ENCODE assay signal across 39 cellular contexts in the genomic region with DNA sequence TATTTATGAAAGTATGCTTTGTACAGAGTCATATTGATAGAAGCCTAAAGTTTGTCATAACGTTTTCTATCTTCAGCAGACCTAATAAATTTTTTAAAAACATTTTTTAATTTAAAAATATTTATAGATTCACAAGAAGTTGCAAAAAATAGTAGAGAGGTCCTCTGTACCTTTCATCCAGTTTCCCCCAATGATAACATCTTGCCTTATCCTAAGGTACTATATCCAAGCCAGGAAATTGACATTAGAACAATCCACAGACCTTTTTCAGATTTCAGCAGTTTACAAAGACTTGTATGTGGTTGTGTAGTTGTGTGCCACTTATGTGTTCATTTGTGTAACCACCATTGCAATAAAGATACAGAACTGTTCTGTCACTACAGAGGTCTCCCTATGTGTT.
"Had no signal": no experiment of that assay in that cellular context is flagged by ENCODE, and none has a peak within 500 bp of the region (broad histone marks: within the 10 kb centered on the region; RNA-seq: fewer than 3 reads in every experiment).

No MANE protein-coding gene starts in this region.

- H3K36me3 ChIP-seq: adrenal gland, brain microvascular endothelial cell, cardiac muscle cell had no signal

- H3K4me1 Mint-ChIP-seq: activated naive CD4-positive, alpha-beta T cell treated with anti-CD3 and anti-CD28 coated beads, Interleukin-2, amount 10 ng/mL, durations not matched to agents 7 days and 5 days; activated naive CD4-positive, alpha-beta T cell treated with anti-CD3 and anti-CD28 coated beads, Interleukin-2, amount 50 U/mL, for 24 hours; activated naive CD8-positive, alpha-beta T cell treated with anti-CD3 and anti-CD28 coated beads for 36 hours; activated naive CD8-positive, alpha-beta T cell treated with anti-CD3 and anti-CD28 coated beads, Interleukin-2, amount 10 ng/mL, durations not matched to agents 7 days and 5 days; activated naive CD8-positive, alpha-beta T cell treated with anti-CD3 and anti-CD28 coated beads, Interleukin-2, amount 50 U/mL, for 24 hours; activated T-helper 17 cell treated with anti-CD3 and anti-CD28 coated beads, Interleukin-2, amount 50 U/mL, for 72 hours; brain; central memory CD8-positive, alpha-beta T cell had no signal

- H3K36me3 Mint-ChIP-seq: activated naive CD4-positive, alpha-beta T cell treated with anti-CD3 and anti-CD28 coated beads, Interleukin-2, amount 50 U/mL, for 72 hours had no signal

- H3K9me3 Mint-ChIP-seq: activated naive CD4-positive, alpha-beta T cell treated with anti-CD3 and anti-CD28 coated beads for 36 hours; activated naive CD4-positive, alpha-beta T cell treated with anti-CD3 and anti-CD28 coated beads, Interleukin-2, amount 10 ng/mL, durations not matched to agents 7 days and 5 days; activated naive CD4-positive, alpha-beta T cell treated with anti-CD3 and anti-CD28 coated beads, Interleukin-2, amount 50 U/mL, for 24 hours; activated naive CD4-positive, alpha-beta T cell treated with anti-CD3 and anti-CD28 coated beads, Interleukin-2, amount 50 U/mL, for 72 hours; activated naive CD8-positive, alpha-beta T cell treated with anti-CD3 and anti-CD28 coated beads for 36 hours; activated naive CD8-positive, alpha-beta T cell treated with anti-CD3 and anti-CD28 coated beads, Interleukin-2, amount 10 ng/mL, durations not matched to agents 7 days and 5 days; activated naive CD8-positive, alpha-beta T cell treated with anti-CD3 and anti-CD28 coated beads, Interleukin-2, amount 50 U/mL, for 24 hours; activated T-cell treated with anti-CD3 and anti-CD28 coated beads, Interleukin-2, amount 50 U/mL, for 24 hours; activated T-cell treated with anti-CD3 and anti-CD28 coated beads, Interleukin-2, amount 50 U/mL, for 4 hours; activated T-cell treated with anti-CD3 and anti-CD28 coated beads, Interleukin-2, amount 50 U/mL, for 72 hours; activated T-helper 1 cell treated with anti-CD3 and anti-CD28 coated beads, Interleukin-12 subunit alpha, Interleukin-12 subunit beta, Interleukin-2, Interleukin-4 antibody, amounts not matched to agents 30 ng/mL and 10 ng/mL and 1 ng/mL, durations not matched to agents 14 hours and 24 hours and 36 hours; activated T-helper 17 cell treated with anti-CD3 and anti-CD28 coated beads, Interleukin-2, amount 50 U/mL, for 72 hours; activated T-helper 2 cell treated with anti-CD3 and anti-CD28 coated beads, Interferon-gamma antibody, Interleukin-2, Interleukin-4, amounts not matched to agents 10 μg/mL and 5 μg/mL and 100 μg/mL, durations not matched to agents 14 hours and 24 hours and 36 hours; central memory CD8-positive, alpha-beta T cell had no signal

- DNase-seq: activated effector memory CD4-positive, alpha-beta T cell treated with anti-CD3 and anti-CD28 coated beads, Interleukin-2, amount 50 U/mL, for 16 hours; activated effector memory CD4-positive, alpha-beta T cell treated with Interleukin-2 at 50 U/mL for 16 hours; activated gamma-delta T cell; activated gamma-delta T cell treated with Interleukin-2 at 50 U/mL for 16 hours; activated naive CD4-positive, alpha-beta T cell; activated naive CD4-positive, alpha-beta T cell treated with anti-CD3 and anti-CD28 coated beads for 36 hours; activated naive CD4-positive, alpha-beta T cell treated with anti-CD3 and anti-CD28 coated beads, Interleukin-2, amount 10 ng/mL, durations not matched to agents 7 days and 5 days; activated naive CD4-positive, alpha-beta T cell treated with anti-CD3 and anti-CD28 coated beads, Interleukin-2, amount 50 U/mL, for 16 hours; activated naive CD4-positive, alpha-beta T cell treated with Interleukin-2 at 50 U/mL for 16 hours; activated naive CD8-positive, alpha-beta T cell treated with anti-CD3 and anti-CD28 coated beads for 36 hours; activated naive CD8-positive, alpha-beta T cell treated with anti-CD3 and anti-CD28 coated beads, Interleukin-2, amount 10 ng/mL, durations not matched to agents 7 days and 5 days; activated naive CD8-positive, alpha-beta T cell treated with anti-CD3 and anti-CD28 coated beads, Interleukin-2, amount 50 U/mL, for 24 hours; activated T-cell treated with anti-CD3 and anti-CD28 coated beads, Interleukin-2, amount 50 U/mL, for 1 hour; activated T-cell treated with anti-CD3 and anti-CD28 coated beads, Interleukin-2, amount 50 U/mL, for 24 hours; activated T-cell treated with anti-CD3 and anti-CD28 coated beads, Interleukin-2, amount 50 U/mL, for 4 hours; activated T-cell treated with anti-CD3 and anti-CD28 coated beads, Interleukin-2, amount 50 U/mL, for 48 hours; activated T-cell treated with anti-CD3 and anti-CD28 coated beads, Interleukin-2, amount 50 U/mL, for 72 hours; adrenal gland; amniotic stem cell; amygdala; anterior cingulate cortex; aorta; body of pancreas; brain microvascular endothelial cell; caudate nucleus; central memory CD4-positive, alpha-beta T cell; cerebellar nuclear complex had no signal

- H3K4me3 Mint-ChIP-seq: activated naive CD4-positive, alpha-beta T cell treated with anti-CD3 and anti-CD28 coated beads for 36 hours; activated naive CD4-positive, alpha-beta T cell treated with anti-CD3 and anti-CD28 coated beads, Interleukin-2, amount 10 ng/mL, durations not matched to agents 7 days and 5 days; activated naive CD4-positive, alpha-beta T cell treated with anti-CD3 and anti-CD28 coated beads, Interleukin-2, amount 50 U/mL, for 24 hours; activated naive CD8-positive, alpha-beta T cell; activated naive CD8-positive, alpha-beta T cell treated with anti-CD3 and anti-CD28 coated beads for 36 hours; activated naive CD8-positive, alpha-beta T cell treated with anti-CD3 and anti-CD28 coated beads, Interleukin-2, amount 10 ng/mL, durations not matched to agents 7 days and 5 days; activated naive CD8-positive, alpha-beta T cell treated with anti-CD3 and anti-CD28 coated beads, Interleukin-2, amount 50 U/mL, for 24 hours; activated T-cell treated with anti-CD3 and anti-CD28 coated beads, Interleukin-2, amount 50 U/mL, for 24 hours; activated T-cell treated with anti-CD3 and anti-CD28 coated beads, Interleukin-2, amount 50 U/mL, for 4 hours; activated T-cell treated with anti-CD3 and anti-CD28 coated beads, Interleukin-2, amount 50 U/mL, for 72 hours; activated T-helper 1 cell treated with anti-CD3 and anti-CD28 coated beads, Interleukin-12 subunit alpha, Interleukin-12 subunit beta, Interleukin-2, Interleukin-4 antibody, amounts not matched to agents 30 ng/mL and 10 ng/mL and 1 ng/mL, durations not matched to agents 14 hours and 24 hours and 36 hours; activated T-helper 17 cell treated with anti-CD3 and anti-CD28 coated beads, Interleukin-2, amount 50 U/mL, for 72 hours; brain; central memory CD8-positive, alpha-beta T cell had no signal

- H3K27me3 Mint-ChIP-seq: activated naive CD4-positive, alpha-beta T cell treated with anti-CD3 and anti-CD28 coated beads, Interleukin-2, amount 10 ng/mL, durations not matched to agents 7 days and 5 days; activated naive CD4-positive, alpha-beta T cell treated with anti-CD3 and anti-CD28 coated beads, Interleukin-2, amount 50 U/mL, for 24 hours; activated naive CD8-positive, alpha-beta T cell; activated naive CD8-positive, alpha-beta T cell treated with anti-CD3 and anti-CD28 coated beads for 36 hours; activated naive CD8-positive, alpha-beta T cell treated with anti-CD3 and anti-CD28 coated beads, Interleukin-2, amount 10 ng/mL, durations not matched to agents 7 days and 5 days; activated naive CD8-positive, alpha-beta T cell treated with anti-CD3 and anti-CD28 coated beads, Interleukin-2, amount 50 U/mL, for 24 hours; activated T-cell treated with anti-CD3 and anti-CD28 coated beads, Interleukin-2, amount 50 U/mL, for 24 hours; activated T-helper 17 cell treated with anti-CD3 and anti-CD28 coated beads, Interleukin-2, amount 50 U/mL, for 72 hours; brain; central memory CD8-positive, alpha-beta T cell had no signal

- H3K27ac Mint-ChIP-seq: activated naive CD4-positive, alpha-beta T cell treated with anti-CD3 and anti-CD28 coated beads for 36 hours; activated naive CD4-positive, alpha-beta T cell treated with anti-CD3 and anti-CD28 coated beads, Interleukin-2, amount 10 ng/mL, durations not matched to agents 7 days and 5 days; activated naive CD4-positive, alpha-beta T cell treated with anti-CD3 and anti-CD28 coated beads, Interleukin-2, amount 50 U/mL, for 24 hours; activated naive CD4-positive, alpha-beta T cell treated with anti-CD3 and anti-CD28 coated beads, Interleukin-2, amount 50 U/mL, for 72 hours; activated naive CD8-positive, alpha-beta T cell; activated naive CD8-positive, alpha-beta T cell treated with anti-CD3 and anti-CD28 coated beads for 36 hours; activated naive CD8-positive, alpha-beta T cell treated with anti-CD3 and anti-CD28 coated beads, Interleukin-2, amount 10 ng/mL, durations not matched to agents 7 days and 5 days; activated naive CD8-positive, alpha-beta T cell treated with anti-CD3 and anti-CD28 coated beads, Interleukin-2, amount 50 U/mL, for 24 hours; activated T-cell treated with anti-CD3 and anti-CD28 coated beads, Interleukin-2, amount 50 U/mL, for 24 hours; activated T-cell treated with anti-CD3 and anti-CD28 coated beads, Interleukin-2, amount 50 U/mL, for 72 hours; activated T-helper 1 cell treated with anti-CD3 and anti-CD28 coated beads, Interleukin-12 subunit alpha, Interleukin-12 subunit beta, Interleukin-2, Interleukin-4 antibody, amounts not matched to agents 30 ng/mL and 10 ng/mL and 1 ng/mL, durations not matched to agents 14 hours and 24 hours and 36 hours; activated T-helper 17 cell treated with anti-CD3 and anti-CD28 coated beads, Interleukin-2, amount 50 U/mL, for 72 hours; activated T-helper 2 cell treated with anti-CD3 and anti-CD28 coated beads, Interferon-gamma antibody, Interleukin-2, Interleukin-4, amounts not matched to agents 10 μg/mL and 5 μg/mL and 100 μg/mL, durations not matched to agents 14 hours and 24 hours and 36 hours; brain had no signal

- H3K4me3 ChIP-seq: adrenal gland, ascending aorta, body of pancreas, breast epithelium, cardiac muscle cell had no signal

- FAIRE-seq: bronchial epithelial cell had no signal

- H3K9me3 ChIP-seq: adrenal gland, ascending aorta, body of pancreas, breast epithelium had no signal

- H3K27me3 ChIP-seq: adrenal gland, ascending aorta, body of pancreas, brain microvascular endothelial cell, breast epithelium, cardiac muscle cell had no signal

- H3K4me1 ChIP-seq: adrenal gland, ascending aorta, body of pancreas, breast epithelium had no signal

- H3K27ac ChIP-seq: adrenal gland, ascending aorta, body of pancreas, brain microvascular endothelial cell, breast epithelium, cardiac muscle cell had no signal

- ATAC-seq: activated naive CD4-positive, alpha-beta T cell treated with anti-CD3 and anti-CD28 coated beads, Interleukin-2, amount 50 U/mL, for 72 hours; activated naive CD8-positive, alpha-beta T cell treated with anti-CD3 and anti-CD28 coated beads, Interleukin-2, amount 50 U/mL, for 24 hours; activated T-cell treated with anti-CD3 and anti-CD28 coated beads, Interleukin-2, amount 50 U/mL, for 4 hours; activated T-cell treated with anti-CD3 and anti-CD28 coated beads, Interleukin-2, amount 50 U/mL, for 72 hours; activated T-helper 17 cell treated with anti-CD3 and anti-CD28 coated beads, Interleukin-2, amount 50 U/mL, for 72 hours; body of pancreas had no signal
